17 cellular contexts compared by ENCODE assay signal in the genomic region with DNA sequence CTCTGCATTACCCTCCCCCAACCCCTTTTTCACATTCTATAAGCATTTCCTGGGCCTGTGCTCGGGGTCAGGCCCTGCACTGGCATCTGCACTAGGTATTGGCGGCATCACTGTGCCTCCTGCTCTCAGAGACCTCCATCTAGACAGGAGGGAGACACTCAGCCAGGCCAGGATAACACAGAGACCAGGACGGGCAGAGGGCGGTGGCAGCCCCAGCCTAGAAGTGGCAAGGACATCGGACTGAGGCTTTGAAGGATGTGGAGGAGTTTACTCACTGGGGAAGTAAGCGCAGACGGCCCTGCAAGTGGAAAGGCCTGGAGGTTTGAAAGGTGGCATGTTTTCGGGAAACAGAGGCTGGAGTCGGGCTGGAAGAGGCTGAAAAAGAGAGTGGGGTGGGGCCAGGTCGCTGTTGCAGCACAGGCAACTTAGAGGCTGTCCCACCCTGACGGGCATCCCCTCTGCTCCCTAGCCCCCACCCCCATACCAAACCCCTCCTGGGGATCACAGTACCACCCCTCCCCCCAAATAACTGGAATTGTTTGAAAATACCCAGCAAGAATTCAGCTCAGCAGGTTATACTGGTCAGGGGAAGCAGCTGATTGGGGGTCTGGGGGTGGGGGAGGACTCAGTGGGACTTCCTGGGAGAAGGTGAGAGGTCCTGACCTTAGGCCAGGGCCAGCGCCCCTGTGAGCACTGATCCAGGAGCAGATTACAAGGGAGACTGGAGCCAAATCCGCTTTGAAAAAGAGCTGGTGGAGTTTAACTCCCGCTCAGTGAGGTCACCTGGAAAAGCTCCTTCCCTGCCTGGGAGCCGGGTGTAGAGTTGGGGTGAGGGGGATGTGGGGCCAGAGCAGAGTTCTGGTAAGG.
"Had no signal": no experiment of that assay in that cellular context is flagged by ENCODE, and none has a peak within 500 bp of the region (broad histone marks: within the 10 kb centered on the region; RNA-seq: fewer than 3 reads in every experiment).

No MANE protein-coding gene starts in this region.

- ATAC-seq: activated CD4-positive, alpha-beta T cell treated with anti-CD3 and anti-CD28 coated beads for 36 hours; activated T-cell treated with anti-CD3 and anti-CD28 coated beads, Interleukin-2, amount 50 U/mL, for 4 hours; foreskin keratinocyte; stimulated activated naive CD8-positive, alpha-beta T cell treated with anti-CD3 and anti-CD28 coated beads, Interleukin-15, amount 100 ng/mL, for 72 hours had no signal

- H3K36me3 Mint-ChIP-seq: activated naive CD4-positive, alpha-beta T cell treated with anti-CD3 and anti-CD28 coated beads, Interleukin-2, amount 50 U/mL, for 24 hours; brain had no signal

- DNase-seq: activated CD4-positive, alpha-beta memory T cell treated with anti-CD3 and anti-CD28 coated beads, Interleukin-2, amount 10 ng/mL, durations not matched to agents 7 days and 5 days; activated CD4-positive, alpha-beta T cell treated with anti-CD3 and anti-CD28 coated beads for 36 hours; activated effector memory CD4-positive, alpha-beta T cell treated with Interleukin-2 at 50 U/mL for 16 hours; activated T-cell treated with anti-CD3 and anti-CD28 coated beads, Interleukin-2, amount 50 U/mL, for 4 hours; effector CD8-positive, alpha-beta T cell; foreskin keratinocyte; glutamatergic neuron; hypothalamus; stimulated activated CD4-positive, alpha-beta T cell treated with anti-CD3 and anti-CD28 coated beads, Interleukin-1b, Interleukin-23, amount 100 ng/mL, for 48 hours; stimulated activated naive CD8-positive, alpha-beta T cell treated with anti-CD3 and anti-CD28 coated beads, Interleukin-15, amount 100 ng/mL, for 72 hours had no signal

- H3K27ac Mint-ChIP-seq: activated CD4-positive, alpha-beta memory T cell treated with anti-CD3 and anti-CD28 coated beads, Interleukin-2, amount 10 ng/mL, durations not matched to agents 7 days and 5 days; activated CD4-positive, alpha-beta T cell treated with anti-CD3 and anti-CD28 coated beads for 36 hours; stimulated activated naive CD8-positive, alpha-beta T cell treated with anti-CD3 and anti-CD28 coated beads, Interleukin-15, amount 100 ng/mL, for 72 hours had no signal

- H3K4me1 ChIP-seq: foreskin keratinocyte had no signal

- H3K4me3 Mint-ChIP-seq: activated CD4-positive, alpha-beta memory T cell treated with anti-CD3 and anti-CD28 coated beads, Interleukin-2, amount 10 ng/mL, durations not matched to agents 7 days and 5 days; activated CD4-positive, alpha-beta T cell treated with anti-CD3 and anti-CD28 coated beads for 36 hours; activated naive CD4-positive, alpha-beta T cell treated with anti-CD3 and anti-CD28 coated beads, Interleukin-2, amount 50 U/mL, for 24 hours; activated T-cell treated with anti-CD3 and anti-CD28 coated beads, Interleukin-2, amount 50 U/mL, for 4 hours; central memory CD8-positive, alpha-beta T cell; stimulated activated naive CD8-positive, alpha-beta T cell treated with anti-CD3 and anti-CD28 coated beads, Interleukin-15, amount 100 ng/mL, for 72 hours had no signal

- H3K27ac ChIP-seq: coronary artery, foreskin keratinocyte, neutrophil, thoracic aorta, VCaP had no signal

- H3K27me3 ChIP-seq: neutrophil had no signal

- H3K9me3 Mint-ChIP-seq: activated CD4-positive, alpha-beta memory T cell treated with anti-CD3 and anti-CD28 coated beads, Interleukin-2, amount 10 ng/mL, durations not matched to agents 7 days and 5 days; activated naive CD4-positive, alpha-beta T cell treated with anti-CD3 and anti-CD28 coated beads, Interleukin-2, amount 50 U/mL, for 24 hours; activated T-cell treated with anti-CD3 and anti-CD28 coated beads, Interleukin-2, amount 50 U/mL, for 4 hours; central memory CD8-positive, alpha-beta T cell; stimulated activated naive CD8-positive, alpha-beta T cell treated with anti-CD3 and anti-CD28 coated beads, Interleukin-15, amount 100 ng/mL, for 72 hours had no signal

- H3K4me1 Mint-ChIP-seq: activated CD4-positive, alpha-beta memory T cell treated with anti-CD3 and anti-CD28 coated beads, Interleukin-2, amount 10 ng/mL, durations not matched to agents 7 days and 5 days; activated CD4-positive, alpha-beta T cell treated with anti-CD3 and anti-CD28 coated beads for 36 hours; activated naive CD4-positive, alpha-beta T cell treated with anti-CD3 and anti-CD28 coated beads, Interleukin-2, amount 50 U/mL, for 24 hours; central memory CD8-positive, alpha-beta T cell had no signal

- H3K9me3 ChIP-seq: neutrophil, thoracic aorta had no signal
